17 cellular contexts compared by ENCODE assay signal in the genomic region with DNA sequence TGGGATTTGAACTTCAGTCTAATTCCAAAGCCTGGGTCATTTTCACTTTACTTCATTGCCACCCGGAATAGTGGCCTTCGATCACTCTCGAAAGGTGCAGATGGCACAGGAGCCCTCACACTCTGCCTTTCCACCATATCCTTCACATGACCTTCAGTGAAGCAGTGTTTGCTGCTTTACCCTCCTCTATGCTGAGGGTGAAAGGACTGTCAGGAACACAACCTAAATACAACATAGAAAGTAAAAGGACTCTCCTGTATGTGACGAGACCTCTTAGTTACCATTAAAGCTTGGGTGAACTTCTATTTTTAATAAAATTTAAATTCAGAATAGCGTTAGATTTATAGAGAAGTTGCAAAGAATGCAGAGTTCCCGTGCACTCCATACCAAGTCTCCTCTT.
DNase-seq lines count a peak whose midpoint lies in the region; ATAC-seq and TF ChIP-seq lines count a peak whose summit lies in the region.
"Had no signal": no experiment of that assay in that cellular context is flagged by ENCODE, and none has a peak within 500 bp of the region (broad histone marks: within the 10 kb centered on the region; RNA-seq: fewer than 3 reads in every experiment).

No MANE protein-coding gene starts in this region.

- H3K4me3 Mint-ChIP-seq in endodermal cell: no peak overlapping the region
- H3K4me3 Mint-ChIP-seq: B cell; CD4-positive, alpha-beta T cell; CD8-positive, alpha-beta T cell had no signal

- peaks cover 12% of the 10 kb centered on the region for H3K4me1 Mint-ChIP-seq in endodermal cell

- peaks cover 8% of the 10 kb centered on the region for H3K9me3 ChIP-seq in left ventricle myocardium inferior (replicated peaks)
- H3K9me3 ChIP-seq in heart left ventricle: peaks cover 0 to 9% (median 0%) of the 10 kb centered on the region in 12 donors
- H3K9me3 ChIP-seq in endodermal cell (ENCODE audit: control insufficient read depth, low read length): peaks cover 11% of the 10 kb centered on the region
- H3K9me3 ChIP-seq: A549, Caco-2 had no signal

- peaks cover 4% of the 10 kb centered on the region for H3K9me3 Mint-ChIP-seq in endodermal cell
- H3K9me3 Mint-ChIP-seq: CD4-positive, alpha-beta T cell had no signal

- no peak overlapping the region for H3K9ac ChIP-seq in endodermal cell (ENCODE audit: extremely low read depth, low read length, poor library complexity, severe bottlenecking)
- H3K9ac ChIP-seq: BLaER1 treated with 17β-estradiol and CSF1 and Interleukin-3, amounts not matched to agents 10 nM and 100 nM had no signal

- H3K36me3 Mint-ChIP-seq in endodermal cell (ENCODE audit: low read depth): peaks cover 4% of the 10 kb centered on the region
- H3K36me3 Mint-ChIP-seq: CD8-positive, alpha-beta T cell had no signal

- no peak for TF ChIP-seq POLR2A in heart left ventricle (IDR thresholded peaks at IDR 0.05)

- H3K27me3 Mint-ChIP-seq in endodermal cell (ENCODE audit: insufficient read depth): no peaks in the 10 kb centered on the region
- H3K27me3 Mint-ChIP-seq: CD4-positive, alpha-beta T cell had no signal

- H3K36me3 ChIP-seq in left ventricle myocardium inferior (no peaks in the 10 kb centered on the region), heart left ventricle (no peaks in the 10 kb centered on the region), endodermal cell (ENCODE audit: control insufficient read depth, insufficient read depth, low read length) (peaks cover 13% of the 10 kb centered on the region)
- H3K36me3 ChIP-seq: BLaER1 treated with 17β-estradiol and CSF1 and Interleukin-3, amounts not matched to agents 10 nM and 100 nM had no signal

- ATAC-seq in heart left ventricle (no peak), GM19455 (IDR thresholded peaks at IDR 0.05; ENCODE audit: unreplicated experiment) (no peak), HG02763 (IDR thresholded peaks at IDR 0.05; ENCODE audit: unreplicated experiment) (no peak)
- ATAC-seq: A549; CD8-positive, alpha-beta T cell had no signal

- H3K27me3 ChIP-seq in left ventricle myocardium inferior (ENCODE audit: low read depth) (no peaks in the 10 kb centered on the region), heart left ventricle (no peaks in the 10 kb centered on the region), endodermal cell (ENCODE audit: control insufficient read depth, insufficient read depth, low read length, poor library complexity, severe bottlenecking) (no peaks in the 10 kb centered on the region)
- H3K27me3 ChIP-seq: BLaER1 treated with 17β-estradiol and CSF1 and Interleukin-3, amounts not matched to agents 10 nM and 100 nM had no signal

- H3K27ac Mint-ChIP-seq in endodermal cell: no peak overlapping the region
- H3K27ac Mint-ChIP-seq: B cell; CD4-positive, alpha-beta T cell; CD8-positive, alpha-beta T cell had no signal

- H3K27ac ChIP-seq in left ventricle myocardium inferior (replicated peaks) (peak overlapping the region; percentile 43), heart left ventricle (peak overlapping the region in 3 of 12 donors; percentile 29 to 39 (median 32)), endodermal cell (ENCODE audit: low read depth, low read length) (no peak overlapping the region)
- H3K27ac ChIP-seq: 22Rv1; A549; BLaER1 treated with 17β-estradiol and CSF1 and Interleukin-3, amounts not matched to agents 10 nM and 100 nM; C4-2B had no signal

- H3K4me3 ChIP-seq in left ventricle myocardium inferior: no peak overlapping the region
- no peak overlapping the region for H3K4me3 ChIP-seq in heart left ventricle
- H3K4me3 ChIP-seq in endodermal cell (ENCODE audit: low read length): no peak overlapping the region
- H3K4me3 ChIP-seq: A549; BLaER1 treated with 17β-estradiol and CSF1 and Interleukin-3, amounts not matched to agents 10 nM and 100 nM had no signal

- DNase-seq in left ventricle myocardium inferior: no peak
- no peak for DNase-seq in heart left ventricle
- peak; percentile 6 for DNase-seq in endodermal cell
- DNase-seq: AML-193; Caco-2; Calu3; CD4-positive, alpha-beta T cell; CD8-positive, alpha-beta T cell; DMS79 treated with DMSO at 0.1 percent for 48 hours; GF-D8 had no signal

- peaks cover 75% of the 10 kb centered on the region for H3K4me1 ChIP-seq in left ventricle myocardium inferior
- H3K4me1 ChIP-seq in heart left ventricle: peaks cover 3 to 66% (median 18%) of the 10 kb centered on the region in 12 donors
- peaks cover 6% of the 10 kb centered on the region for H3K4me1 ChIP-seq in endodermal cell (ENCODE audit: control insufficient read depth, insufficient read depth, low read length)

- WGBS in heart left ventricle, 4 donors: 94 to 97% (median 96%) methylated on average over 6 of the region's 6 CpGs
- 95 to 100% methylated on average over 4 to 6 of the region's 6 CpGs for WGBS in endodermal cell (ENCODE audit: insufficient coverage in 1 of 2, insufficient read length in 1 of 2), 2 experiments

- TF ChIP-seq CTCF in left ventricle myocardium inferior (IDR thresholded peaks at IDR 0.05; ENCODE audit: borderline replicate concordance) (no peak), heart left ventricle (IDR thresholded peaks at IDR 0.05) (no peak), endodermal cell (conservative IDR thresholded peaks at IDR 0.05) (no peak)

- intact Hi-C loops in left ventricle myocardium inferior (cut with micrococcal nuclease) (loop anchor here (10.0 kb wide), 1 partner anchor 72 kb away; no protein-coding TSS in a partner anchor), heart left ventricle (cut with DNase I) (loop anchor here (5.0 to 10.0 kb wide), 5 partner anchors 75 to 152 kb away; a partner anchor contains a TSS)
